18 cellular contexts compared by ENCODE assay signal in the genomic region with DNA sequence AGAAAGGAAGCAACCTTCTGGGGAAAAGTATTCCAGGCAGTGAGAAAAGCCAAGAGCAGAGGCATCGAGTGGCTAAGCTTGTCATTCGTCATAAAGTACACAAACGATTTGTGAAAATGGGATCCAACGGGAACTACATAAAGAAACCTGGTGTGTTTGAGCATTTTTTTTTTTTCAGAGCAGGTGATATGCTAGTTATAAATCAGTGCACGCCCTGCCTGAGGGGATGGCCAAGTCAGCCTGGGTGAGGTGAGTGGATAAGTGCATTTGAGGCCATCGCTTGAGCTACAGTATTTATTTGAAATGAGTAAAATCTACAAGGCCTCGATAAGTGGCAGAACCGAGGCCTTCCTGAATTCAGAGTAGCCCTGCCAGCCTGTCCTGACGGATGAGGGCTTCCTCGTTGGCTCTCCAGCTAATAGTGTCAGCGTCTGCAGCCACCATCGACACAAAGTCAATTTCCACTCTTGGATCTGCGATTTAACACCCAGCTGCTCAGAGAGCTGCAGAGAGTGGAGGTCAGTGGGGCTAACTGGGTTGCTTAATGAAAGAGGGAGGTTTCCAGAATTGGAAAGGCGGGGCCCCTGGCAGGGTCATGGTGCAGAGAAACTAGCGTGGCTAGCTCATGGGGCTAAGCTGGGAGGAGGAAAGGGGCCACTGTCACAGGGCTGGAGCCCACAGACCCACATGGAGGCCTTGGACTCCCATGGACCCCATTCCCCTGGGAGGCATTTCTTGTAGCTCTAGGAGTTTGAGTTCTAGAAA. TPM values are rescaled to one million over a fixed set of nuclear protein-coding genes. Genes with fewer than 3 reads are reported as not detected.
DNase-seq lines count a peak whose midpoint lies in the region; ATAC-seq, FAIRE-seq and TF ChIP-seq lines count a peak whose summit lies in the region.
"Had no signal": no experiment of that assay in that cellular context is flagged by ENCODE, and none has a peak within 500 bp of the region (broad histone marks: within the 10 kb centered on the region; RNA-seq: fewer than 3 reads in every experiment).

No MANE protein-coding gene starts in this region.

- peak in 1 of 3 donors; percentile 69 for DNase-seq in right lobe of liver
- DNase-seq in HepG2 (ENCODE audit: low spot score): no peak
- peak; percentile 62 for DNase-seq in RWPE2 (ENCODE audit: low spot score)
- no peak for DNase-seq in mesothelial cell of epicardium (ENCODE audit: low spot score in 2 of 2, unreplicated experiment in 2 of 2)
- peak; percentile 42 for DNase-seq in upper lobe of right lung
- DNase-seq in lower leg skin (ENCODE audit: low spot score in 2 of 2): no peak
- DNase-seq: activated effector memory CD4-positive, alpha-beta T cell treated with Interleukin-2 at 50 U/mL for 16 hours; caudate nucleus; CD4-positive, alpha-beta T cell; effector CD8-positive, alpha-beta T cell; islet precursor cell; midbrain; stimulated activated CD4-positive, alpha-beta T cell treated with anti-CD3 and anti-CD28 coated beads, Interleukin-2, amount 100 ng/mL, for 48 hours; T-helper 2 cell had no signal

- no TSS peak for BruUV-seq in HepG2 (replicated peaks; lab: Mats Ljungman, UMichigan)

- H3K9me3 ChIP-seq in right lobe of liver: no peaks in the 10 kb centered on the region
- H3K9me3 ChIP-seq in HepG2 (ENCODE audit: low read length): no peaks in the 10 kb centered on the region
- no peaks in the 10 kb centered on the region for H3K9me3 ChIP-seq in RWPE2 (ENCODE audit: severe bottlenecking)
- no peaks in the 10 kb centered on the region for H3K9me3 ChIP-seq in upper lobe of right lung

- TF ChIP-seq CTCF in right lobe of liver (IDR thresholded peaks at IDR 0.05) (no peak), HepG2 (CRISPR knock-in tag; IDR thresholded peaks at IDR 0.05) (no peak), RWPE2 (IDR thresholded peaks at IDR 0.05; ENCODE audit: poor library complexity, severe bottlenecking) (no peak), mesothelial cell of epicardium (IDR thresholded peaks at IDR 0.05; ENCODE audit: unreplicated experiment) (no peak), upper lobe of right lung (IDR thresholded peaks at IDR 0.05) (no peak), lower leg skin (IDR thresholded peaks at IDR 0.05) (no peak)

- H3K4me3 ChIP-seq in right lobe of liver (no peak overlapping the region), HepG2 (replicated peaks in 1 of 3; ENCODE audit: insufficient read depth in 1 of 3, low read depth in 2 of 3, low read length in 3 of 3) (no peak overlapping the region), RWPE2 (ENCODE audit: severe bottlenecking) (no peak overlapping the region), upper lobe of right lung (no peak overlapping the region), lower leg skin (ENCODE audit: low read depth, poor library complexity, severe bottlenecking) (no peak overlapping the region)
- H3K4me3 ChIP-seq: hepatocyte had no signal

- 70% methylated on average over 10 of the region's 15 CpGs for WGBS in right lobe of liver (ENCODE audit: insufficient coverage, low coverage, low lambda C conversion rate, missing lambda C conversion rate)
- 49% methylated on average over 9 of the region's 15 CpGs for WGBS in HepG2 (ENCODE audit: low lambda C conversion rate)
- WGBS in lower leg skin, 2 donors: 76 to 78% methylated on average over 15 of the region's 15 CpGs

- H3K36me3 Mint-ChIP-seq in mesothelial cell of epicardium: no peaks in the 10 kb centered on the region

- H3K27ac ChIP-seq in right lobe of liver (no peak overlapping the region), HepG2 (ENCODE audit: extremely low read length, insufficient read depth, low read length) (no peak overlapping the region), RWPE2 (ENCODE audit: poor library complexity, severe bottlenecking) (peak overlapping the region; percentile 26), upper lobe of right lung (no peak overlapping the region)
- H3K27ac ChIP-seq: hepatocyte had no signal

- peak; percentile 71 to 92 (median 80) for ATAC-seq in right lobe of liver
- no peak for ATAC-seq in HepG2
- peak; percentile 52 for ATAC-seq in RWPE2 (ENCODE audit: low read depth)
- no peak for ATAC-seq in upper lobe of right lung
- ATAC-seq in GM19351 (IDR thresholded peaks at IDR 0.05; ENCODE audit: unreplicated experiment): no peak
- ATAC-seq in HG03469 (IDR thresholded peaks at IDR 0.05; ENCODE audit: unreplicated experiment): no peak

- H3K4me3 Mint-ChIP-seq in mesothelial cell of epicardium: no peak overlapping the region
- H3K4me3 Mint-ChIP-seq: CD4-positive, alpha-beta T cell had no signal

- TF ChIP-seq RAD21 in HepG2 (CRISPR knock-in tag; IDR thresholded peaks at IDR 0.05): no peak

- intact Hi-C loops in right lobe of liver (cut with DNase I): no loop called here
- intact Hi-C loops in HepG2 (cut with micrococcal nuclease; ENCODE audit: unreplicated experiment): no loop called here
- intact Hi-C loops in upper lobe of right lung (cut with DNase I): no loop called here
- intact Hi-C loops in lower leg skin (cut with DNase I; ENCODE audit: low total_unique reads): no loop called here

- CTCF ChIA-PET in HepG2 (lab: Yijun Ruan, JAX; ENCODE audit: low intra/inter-chr PET ratio, low total read pairs): no interaction called here

- no peaks in the 10 kb centered on the region for H3K27me3 ChIP-seq in right lobe of liver
- H3K27me3 ChIP-seq in HepG2 (ENCODE audit: control insufficient read depth in 1 of 2, insufficient read depth in 2 of 2, low read length in 2 of 2): no peaks in the 10 kb centered on the region
- no peaks in the 10 kb centered on the region for H3K27me3 ChIP-seq in RWPE2 (ENCODE audit: insufficient read depth, poor library complexity, severe bottlenecking)
- no peaks in the 10 kb centered on the region for H3K27me3 ChIP-seq in upper lobe of right lung
- H3K27me3 ChIP-seq: hepatocyte had no signal

- no peak for TF ChIP-seq POLR2A in right lobe of liver (IDR thresholded peaks at IDR 0.05)
- no peak for TF ChIP-seq POLR2A in HepG2 (IDR thresholded peaks at IDR 0.05; ENCODE audit: insufficient read depth in 1 of 2, low read depth in 2 of 2, low read length in 2 of 2)
- no peak for TF ChIP-seq POLR2A in lower leg skin (IDR thresholded peaks at IDR 0.05)

- H3K36me3 ChIP-seq in right lobe of liver (no peaks in the 10 kb centered on the region), HepG2 (replicated peaks in 1 of 2; ENCODE audit: control insufficient read depth in 1 of 2, insufficient read depth in 2 of 2, low read length in 2 of 2) (no peaks in the 10 kb centered on the region), RWPE2 (ENCODE audit: low read depth) (no peaks in the 10 kb centered on the region), upper lobe of right lung (no peaks in the 10 kb centered on the region)

- H3K27ac Mint-ChIP-seq in mesothelial cell of epicardium: peak overlapping the region; percentile 41
- H3K27ac Mint-ChIP-seq: CD4-positive, alpha-beta T cell had no signal

- no peak overlapping the region for H3K9ac ChIP-seq in HepG2 (ENCODE audit: insufficient read depth, low read depth, low read length)

- POLR2A ChIA-PET in HepG2 (lab: Yijun Ruan, JAX): interaction anchor here (0.6 kb wide), 1 partner anchor 23 kb away, joined by 4 read pairs; no protein-coding TSS in a partner anchor

- H3K4me1 Mint-ChIP-seq in mesothelial cell of epicardium: peaks cover 15% of the 10 kb centered on the region

- no peak for FAIRE-seq in HepG2 (lab: Jason Lieb, UNC)
- FAIRE-seq: GM19239 had no signal

- H3K27me3 Mint-ChIP-seq in mesothelial cell of epicardium (ENCODE audit: low read depth): no peaks in the 10 kb centered on the region
- H3K27me3 Mint-ChIP-seq: CD4-positive, alpha-beta T cell had no signal

- H3K4me2 ChIP-seq in HepG2 (ENCODE audit: low read depth, low read length): no peak overlapping the region
- H3K4me2 ChIP-seq: hepatocyte had no signal

- H3K79me2 ChIP-seq in HepG2 (ENCODE audit: insufficient read depth, low read length): no peaks in the 10 kb centered on the region

- in situ Hi-C loops in HepG2 (cut with HindIII; ENCODE audit: extremely low pct_ligation_motif_present, low pct_unique_long_range_greater_than_20kb): no loop called here

- H4K20me1 ChIP-seq in HepG2 (ENCODE audit: insufficient read depth, low read length): no peaks in the 10 kb centered on the region

- H3K4me1 ChIP-seq in right lobe of liver (peaks cover 0 to 13% (median 0%) of the 10 kb centered on the region in 4 donors), HepG2 (ENCODE audit: insufficient read depth, low read length) (peaks cover 8% of the 10 kb centered on the region; the same call in 1 of the 2 replicates), RWPE2 (ENCODE audit: insufficient read depth, poor library complexity, severe bottlenecking) (peaks cover 17% of the 10 kb centered on the region), upper lobe of right lung (no peaks in the 10 kb centered on the region)

- no peaks in the 10 kb centered on the region for H3K9me3 Mint-ChIP-seq in mesothelial cell of epicardium
- H3K9me3 Mint-ChIP-seq: CD4-positive, alpha-beta T cell had no signal

- TF ChIP-seq EP300 in HepG2 (IDR thresholded peaks at IDR 0.05; ENCODE audit: low read depth in 2 of 2, low read length in 2 of 2) (no peak), HepG2 (CRISPR knock-in tag; IDR thresholded peaks at IDR 0.05; ENCODE audit: borderline replicate concordance) (no peak)

- no peak overlapping the region for H2AFZ ChIP-seq in HepG2 (ENCODE audit: low read length)
- H2AFZ ChIP-seq: hepatocyte had no signal

RNA-seq across cellular contexts. Expression of gene PPARGC1B, which starts 27.3 kb away (rescaled TPM):
- total RNA-seq in right lobe of liver: 1 to 10 TPM; 2.3 to 7.5 (median 3.9) TPM
- total RNA-seq in HepG2 (2016; rRNA removed; fragmentation: Illumina TruSeq; extraction: Trizol): 0.73 and 1.1 TPM in 2 replicates
- total RNA-seq in HepG2 (2016; cell fraction: cytosol; rRNA removed; fragmentation: Illumina TruSeq; extraction: Trizol; ENCODE audit: low read depth): 0.30 and 0.35 TPM in 2 replicates
- total RNA-seq in HepG2 (2016; cell fraction: insoluble cytoplasmic fraction; rRNA removed; fragmentation: Illumina TruSeq; extraction: Trizol): 0.76 and 0.92 TPM in 2 replicates
- 0.41 and 0.49 TPM in 2 replicates for total RNA-seq in HepG2 (2016; cell fraction: membrane; rRNA removed; fragmentation: Illumina TruSeq; extraction: Trizol)
- total RNA-seq in HepG2 (2016; cell fraction: nucleus; rRNA removed; fragmentation: Illumina TruSeq; extraction: Trizol): 1.4 and 2.4 TPM in 2 replicates
- polyA plus RNA-seq in HepG2 (2011; rRNA removed): 0.13 and 0.24 TPM in 2 replicates
- 0.11 and 0.12 TPM in 2 replicates for polyA plus RNA-seq in HepG2 (2011; cell fraction: cytosol; rRNA removed)
- polyA plus RNA-seq in HepG2 (2011; cell fraction: nucleus; rRNA removed): 1.3 and 1.4 TPM in 2 replicates
- polyA plus RNA-seq in HepG2 (2012): 0.12 and 0.28 TPM in 2 replicates
- 0.07 and 0.09 TPM in 2 replicates for polyA plus RNA-seq in HepG2 (2016; cell fraction: cytosol; fragmentation: Illumina TruSeq; extraction: Trizol; ENCODE audit: low read depth)
- polyA plus RNA-seq in HepG2 (2016; cell fraction: insoluble cytoplasmic fraction; fragmentation: Illumina TruSeq; extraction: Trizol; ENCODE audit: low read depth): 0.50 and 0.53 TPM in 2 replicates
- 0.06 and 0.14 TPM in 2 replicates for polyA plus RNA-seq in HepG2 (2016; cell fraction: membrane; fragmentation: Illumina TruSeq; extraction: Trizol; ENCODE audit: low read depth)
- polyA plus RNA-seq in HepG2 (2016; cell fraction: nucleus; fragmentation: Illumina TruSeq; extraction: Trizol; ENCODE audit: insufficient read depth, low read depth): 1.8 and 2.1 TPM in 2 replicates
- 0.78 and 4.8 TPM in 2 replicates for polyA minus RNA-seq in HepG2 (2011; rRNA and poly(A)+ RNA removed; ENCODE audit: low replicate concordance)
- 0.35 and 0.40 TPM in 2 replicates for polyA minus RNA-seq in HepG2 (2011; cell fraction: cytosol; rRNA and poly(A)+ RNA removed)
- 0.90 and 1.1 TPM in 2 replicates for polyA minus RNA-seq in HepG2 (2011; cell fraction: nucleus; rRNA and poly(A)+ RNA removed)
- 0.99 to 1.3 TPM (median 1.00 TPM) in 3 replicates for total RNA-seq in mesothelial cell of epicardium
- 9.8 TPM for total RNA-seq in upper lobe of right lung
- 10 to 100 TPM in 1 of 4 donors, 1 to 10 TPM in 3; 6.7 to 12.5 (median 9.5) TPM for total RNA-seq in lower leg skin

Comparison
In these comparisons a context has a peak if more than half of its experiments do, and no peak if none do; other contexts are left out.
1. ATAC-seq: peak in right lobe of liver (4 of 4) and RWPE2 (single experiment); none in HepG2 (single experiment), upper lobe of right lung (single experiment), GM19351 (single experiment) and HG03469 (single experiment).
2. DNase-seq: peak in RWPE2 (single experiment) and upper lobe of right lung (single experiment); none in HepG2 (single experiment), mesothelial cell of epicardium (0 of 2) and lower leg skin (0 of 2).